In the genomic region with DNA sequence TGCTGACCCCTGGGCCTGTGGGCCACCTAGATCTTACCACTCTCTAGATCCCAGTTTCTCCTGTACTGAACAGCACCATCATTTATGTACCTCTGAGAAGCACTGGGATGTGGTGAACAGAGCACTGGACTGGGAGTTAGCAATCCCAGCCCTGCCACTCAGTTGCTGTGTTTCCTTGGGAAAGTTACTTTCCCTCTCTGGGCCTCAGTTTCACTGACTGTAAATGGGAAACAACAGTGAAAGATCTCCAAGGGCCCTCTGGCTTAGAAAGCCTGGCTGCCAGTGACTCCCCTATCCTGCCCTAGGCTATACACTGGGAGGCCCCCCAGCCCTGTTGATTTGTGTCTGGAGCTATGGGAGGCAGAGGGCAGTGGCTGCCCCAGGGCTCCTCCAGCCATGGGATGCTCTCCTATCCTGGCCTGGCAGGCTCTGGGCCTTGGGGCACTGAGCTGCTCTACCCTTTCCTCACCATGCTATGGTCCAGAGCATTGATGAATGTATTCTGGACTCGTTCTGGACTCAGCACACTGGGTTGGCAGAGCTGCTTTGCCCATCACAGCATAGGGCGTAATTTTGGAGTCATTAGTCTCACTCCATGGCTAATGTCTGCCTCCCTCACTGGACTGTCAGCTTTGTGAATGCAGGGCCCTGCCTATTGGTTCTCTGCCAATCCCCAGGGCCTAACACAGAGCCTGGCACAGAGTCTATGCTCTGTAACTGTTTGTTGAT, we compare ENCODE assay signal across 17 cellular contexts.
A peak's percentile ranks its signal among the peaks of the same experiment; 100 is the strongest.
DNase-seq lines count a peak whose midpoint lies in the region; ATAC-seq and TF ChIP-seq lines count a peak whose summit lies in the region.
"Had no signal": no experiment of that assay in that cellular context is flagged by ENCODE, and none has a peak within 500 bp of the region (broad histone marks: within the 10 kb centered on the region; RNA-seq: fewer than 3 reads in every experiment).

No MANE protein-coding gene starts in this region.

- H3K27ac Mint-ChIP-seq in brain: peak overlapping the region in 4 of 5 experiments; percentile 45 to 94 (median 76)
- peak overlapping the region; percentile 88 for H3K27ac Mint-ChIP-seq in stimulated activated effector memory CD8-positive, alpha-beta T cell treated with anti-CD3 and anti-CD28 coated beads, Interleukin-12 subunit alpha, Interleukin-12 subunit beta, amount 100 ng/mL, for 72 hours
- H3K27ac Mint-ChIP-seq in stimulated activated naive B cell treated with anti-CD40 and anti-IgM and Interleukin-4, amounts not matched to agents 10 μg/mL and 1 μg/mL and 100 μg/mL, for 72 hours: no peak overlapping the region
- H3K27ac Mint-ChIP-seq: memory B cell had no signal

- DNase-seq in NCI-H69 (lab: John Stamatoyannopoulos, UW) (peak; percentile 26), NOMO-1 treated with dmso at 0.1 percent for 144 hours (lab: John Stamatoyannopoulos, UW; ENCODE audit: unreplicated experiment) (no peak), GM13976 (ENCODE audit: low spot score) (no peak), NCI-H748 treated with DMSO at 0.1 percent for 48 hours (lab: John Stamatoyannopoulos, UW) (no peak)
- no peak for DNase-seq in stimulated activated effector memory CD8-positive, alpha-beta T cell treated with anti-CD3 and anti-CD28 coated beads, Interleukin-12 subunit alpha, Interleukin-12 subunit beta, amount 100 ng/mL, for 72 hours (ENCODE audit: low spot score in 2 of 2)
- DNase-seq in stimulated activated naive B cell treated with anti-CD40 and anti-IgM and Interleukin-4, amounts not matched to agents 10 μg/mL and 1 μg/mL and 100 μg/mL, for 72 hours: no peak
- DNase-seq: Calu3, NCI-H2029, NCI-H446 treated with DMSO at 0.1 percent for 48 hours, retina, SJCRH30, T-helper 9 cell had no signal

- no peaks in the 10 kb centered on the region for H3K27me3 Mint-ChIP-seq in brain
- H3K27me3 Mint-ChIP-seq in stimulated activated naive B cell treated with anti-CD40 and anti-IgM and Interleukin-4, amounts not matched to agents 10 μg/mL and 1 μg/mL and 100 μg/mL, for 72 hours: peaks cover 11 to 12% of the 10 kb centered on the region in 2 donors

- H3K36me3 Mint-ChIP-seq in brain: no peaks in the 10 kb centered on the region
- peaks cover 15% of the 10 kb centered on the region for H3K36me3 Mint-ChIP-seq in stimulated activated effector memory CD8-positive, alpha-beta T cell treated with anti-CD3 and anti-CD28 coated beads, Interleukin-12 subunit alpha, Interleukin-12 subunit beta, amount 100 ng/mL, for 72 hours
- H3K36me3 Mint-ChIP-seq in stimulated activated naive B cell treated with anti-CD40 and anti-IgM and Interleukin-4, amounts not matched to agents 10 μg/mL and 1 μg/mL and 100 μg/mL, for 72 hours: peaks cover 0 to 3% of the 10 kb centered on the region in 2 donors
- H3K36me3 Mint-ChIP-seq: activated naive CD4-positive, alpha-beta T cell treated with anti-CD3 and anti-CD28 coated beads, Interleukin-2, amount 50 U/mL, for 72 hours; memory B cell had no signal

- H3K9me3 Mint-ChIP-seq in brain: no peaks in the 10 kb centered on the region
- no peaks in the 10 kb centered on the region for H3K9me3 Mint-ChIP-seq in stimulated activated effector memory CD8-positive, alpha-beta T cell treated with anti-CD3 and anti-CD28 coated beads, Interleukin-12 subunit alpha, Interleukin-12 subunit beta, amount 100 ng/mL, for 72 hours
- H3K9me3 Mint-ChIP-seq in stimulated activated naive B cell treated with anti-CD40 and anti-IgM and Interleukin-4, amounts not matched to agents 10 μg/mL and 1 μg/mL and 100 μg/mL, for 72 hours: no peaks in the 10 kb centered on the region
- H3K9me3 Mint-ChIP-seq: activated naive CD4-positive, alpha-beta T cell treated with anti-CD3 and anti-CD28 coated beads, Interleukin-2, amount 50 U/mL, for 72 hours; memory B cell had no signal

- ATAC-seq in stimulated activated effector memory CD8-positive, alpha-beta T cell treated with anti-CD3 and anti-CD28 coated beads, Interleukin-12 subunit alpha, Interleukin-12 subunit beta, amount 100 ng/mL, for 72 hours: no peak
- ATAC-seq in stimulated activated naive B cell treated with anti-CD40 and anti-IgM and Interleukin-4, amounts not matched to agents 10 μg/mL and 1 μg/mL and 100 μg/mL, for 72 hours (replicated peaks): no peak
- ATAC-seq: activated CD4-positive, CD25-positive, alpha-beta regulatory T cell treated with anti-CD3 and anti-CD28 coated beads, Interleukin-2, amount 50 U/mL, for 24 hours; activated naive CD4-positive, alpha-beta T cell treated with anti-CD3 and anti-CD28 coated beads, Interleukin-2, amount 50 U/mL, for 72 hours had no signal

- H3K4me3 Mint-ChIP-seq in brain: no peak overlapping the region
- H3K4me3 Mint-ChIP-seq in stimulated activated effector memory CD8-positive, alpha-beta T cell treated with anti-CD3 and anti-CD28 coated beads, Interleukin-12 subunit alpha, Interleukin-12 subunit beta, amount 100 ng/mL, for 72 hours: no peak overlapping the region
- no peak overlapping the region for H3K4me3 Mint-ChIP-seq in stimulated activated naive B cell treated with anti-CD40 and anti-IgM and Interleukin-4, amounts not matched to agents 10 μg/mL and 1 μg/mL and 100 μg/mL, for 72 hours
- H3K4me3 Mint-ChIP-seq: memory B cell had no signal

- peaks cover 48% of the 10 kb centered on the region for H3K4me1 Mint-ChIP-seq in brain
- H3K4me1 Mint-ChIP-seq in stimulated activated effector memory CD8-positive, alpha-beta T cell treated with anti-CD3 and anti-CD28 coated beads, Interleukin-12 subunit alpha, Interleukin-12 subunit beta, amount 100 ng/mL, for 72 hours: peaks cover 78% of the 10 kb centered on the region
- H3K4me1 Mint-ChIP-seq in stimulated activated naive B cell treated with anti-CD40 and anti-IgM and Interleukin-4, amounts not matched to agents 10 μg/mL and 1 μg/mL and 100 μg/mL, for 72 hours: peaks cover 22 to 30% of the 10 kb centered on the region in 2 donors

- peak overlapping the region; percentile 33 for H3K27ac ChIP-seq in layer of hippocampus (ENCODE audit: low read depth, low read length)
- H3K27ac ChIP-seq: SJCRH30 had no signal

- no peaks in the 10 kb centered on the region for H3K27me3 ChIP-seq in layer of hippocampus (ENCODE audit: control insufficient read depth, insufficient read depth, low read length)
- H3K27me3 ChIP-seq: SJCRH30 had no signal

- in situ Hi-C loops in GM13976 (cut with MboI; ENCODE audit: low sequenced_read_pairs, unreplicated experiment): no loop called here

- TF ChIP-seq CTCF in brain (conservative IDR thresholded peaks at IDR 0.05) (no peak), GM13976 (IDR thresholded peaks at IDR 0.05; ENCODE audit: borderline replicate concordance, control extremely low read depth, extremely low read depth, insufficient read depth, missing control alignments) (no peak)
